In the genomic region with DNA sequence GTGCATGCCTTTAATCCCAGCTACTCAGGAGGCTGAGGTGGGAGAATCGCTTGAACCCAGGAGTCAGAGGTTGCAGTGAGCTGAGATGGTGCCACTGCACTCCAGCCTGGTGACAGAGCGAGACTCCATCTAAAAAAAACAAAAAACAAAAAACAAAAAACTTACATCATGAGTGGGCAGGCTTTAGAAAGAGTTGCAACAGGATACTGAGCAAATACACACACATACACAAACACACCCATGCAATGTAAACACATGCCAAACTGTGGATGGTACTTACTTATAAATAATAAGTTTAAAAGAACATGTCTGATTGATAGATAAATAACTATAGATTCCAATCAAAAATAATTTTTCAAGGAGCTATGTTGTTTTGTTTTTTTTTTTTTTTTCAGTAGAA, we compare ENCODE assay signal across 7 cellular contexts.
DNase-seq lines count a peak whose midpoint lies in the region; TF ChIP-seq lines count a peak whose summit lies in the region.
"Not testable (repeated sequence)": the region's sequence is repeated elsewhere in the genome, so short reads cannot be mapped to it uniquely, and the experiment has no call there.

No MANE protein-coding gene starts in this region.

- H3K4me2 ChIP-seq in fibroblast of lung (ENCODE audit: extremely low read depth, insufficient read depth, low read length): not testable (repeated sequence)
- H3K4me2 ChIP-seq in osteoblast (ENCODE audit: insufficient read depth, low read length): peak overlapping the region; percentile 30

- not testable (repeated sequence) for H3K36me3 Mint-ChIP-seq in chondrocyte (ENCODE audit: low read depth)

- CTCF ChIA-PET in HEK293 (lab: Yijun Ruan, JAX): interaction anchor here (0.7 to 1.4 kb wide), 5 partner anchors 7 to 178 kb away, joined by 3 to 5 read pairs (median 3); no protein-coding TSS in a partner anchor

- H3K4me3 Mint-ChIP-seq in chondrocyte (ENCODE audit: unreplicated experiment): not testable (repeated sequence)

- POLR2A ChIA-PET in HEK293 (lab: Yijun Ruan, JAX): interaction anchor here (1.8 kb wide), 1 partner anchor 9 kb away, joined by 5 read pairs; no protein-coding TSS in a partner anchor

- not testable (repeated sequence) for DNase-seq in AG09309 (ENCODE audit: low read depth); SJSA1 (ENCODE audit: low read depth in 1 of 2, low spot score in 2 of 2); chondrocyte (ENCODE audit: low spot score); fibroblast of lung (ENCODE audit: low read depth in 2 of 2); osteoblast (ENCODE audit: insufficient read length, low spot score, missing footprints)
- peak; percentile 32 for DNase-seq in NCI-H345 (lab: John Stamatoyannopoulos, UW)

- H4K20me1 ChIP-seq in fibroblast of lung (ENCODE audit: control insufficient read depth, extremely low read depth, insufficient read depth, low read length); osteoblast (ENCODE audit: insufficient read depth, low read length): not testable (repeated sequence)

- not testable (repeated sequence) for H3K9me3 Mint-ChIP-seq in chondrocyte (ENCODE audit: low read depth)

- not testable (repeated sequence) for H3K9me3 ChIP-seq in HEK293 (ENCODE audit: control insufficient read depth, insufficient read depth, low read depth, low read length); SJSA1 (replicated peaks); fibroblast of lung (ENCODE audit: control insufficient read depth, insufficient read depth, low read depth, low read length); osteoblast (ENCODE audit: low read depth, low read length)

- H3K79me2 ChIP-seq in fibroblast of lung (ENCODE audit: control insufficient read depth, insufficient read depth, low read length); osteoblast (ENCODE audit: insufficient read depth, low read length): not testable (repeated sequence)

- H3K4me3 ChIP-seq in AG09309 (ENCODE audit: control insufficient read depth, low read depth, low read length): peak overlapping the region; percentile 35
- H3K4me3 ChIP-seq in HEK293 (ENCODE audit: low read depth, low read length); SJSA1; fibroblast of lung (replicated peaks in 1 of 4; ENCODE audit: control extremely low read depth in 1 of 4, insufficient read depth in 1 of 4, low read depth in 3 of 4, low read length in 4 of 4); osteoblast (ENCODE audit: insufficient read depth, low read length): not testable (repeated sequence)

- not testable (repeated sequence) for TF ChIP-seq CTCF in AG09309 (IDR thresholded peaks at IDR 0.05; ENCODE audit: control insufficient read depth, insufficient read depth, low read depth, low read length, missing control alignments); HEK293 (tag by site-specific recombination; IDR thresholded peaks at IDR 0.05); chondrocyte (IDR thresholded peaks at IDR 0.05); fibroblast of lung (conservative IDR thresholded peaks at IDR 0.05 in 1 of 2, IDR thresholded peaks at IDR 0.05 in 1 of 2; ENCODE audit: low read depth in 1 of 2, low read length in 2 of 2); osteoblast (IDR thresholded peaks at IDR 0.05; ENCODE audit: extremely low read depth, low read depth, low read length)

- H3K27me3 ChIP-seq in SJSA1 (replicated peaks); fibroblast of lung (ENCODE audit: control insufficient read depth, insufficient read depth, low read length); osteoblast (ENCODE audit: insufficient read depth, low read length): not testable (repeated sequence)

- H3K27ac ChIP-seq in HEK293 (ENCODE audit: extremely low read depth, low read depth, low read length): not testable (repeated sequence)
- peak overlapping the region; percentile 86 for H3K27ac ChIP-seq in SJSA1
- peak overlapping the region; percentile 78 for H3K27ac ChIP-seq in fibroblast of lung (ENCODE audit: insufficient read depth, low read length)
- peak overlapping the region; percentile 84 for H3K27ac ChIP-seq in osteoblast (ENCODE audit: low read depth, low read length)

- peaks cover 56% of the 10 kb centered on the region for H3K4me1 Mint-ChIP-seq in chondrocyte (ENCODE audit: low read depth)

- not testable (repeated sequence) for H3K4me1 ChIP-seq in HEK293 (ENCODE audit: control insufficient read depth, insufficient read depth, low read length); fibroblast of lung (ENCODE audit: control insufficient read depth, extremely low read depth, insufficient read depth, low read length)
- H3K4me1 ChIP-seq in SJSA1 (replicated peaks): peaks cover 21% of the 10 kb centered on the region
- peaks cover 37% of the 10 kb centered on the region for H3K4me1 ChIP-seq in osteoblast (ENCODE audit: insufficient read depth, low read length)

- peak overlapping the region; percentile 92 for H3K27ac Mint-ChIP-seq in chondrocyte (ENCODE audit: unreplicated experiment)

- H3K9ac ChIP-seq in fibroblast of lung (ENCODE audit: insufficient read depth, low read length): not testable (repeated sequence)

- H2AFZ ChIP-seq in fibroblast of lung (ENCODE audit: low read length); osteoblast (ENCODE audit: low read length): not testable (repeated sequence)

- not testable (repeated sequence) for H3K27me3 Mint-ChIP-seq in chondrocyte (ENCODE audit: low read depth)

- H3K36me3 ChIP-seq in HEK293 (ENCODE audit: control insufficient read depth in 2 of 2, insufficient read depth in 1 of 2, low read length in 2 of 2); SJSA1; fibroblast of lung (ENCODE audit: control insufficient read depth, insufficient read depth, low read length): not testable (repeated sequence)
- H3K36me3 ChIP-seq in osteoblast (ENCODE audit: insufficient read depth, low read length): peaks cover 11% of the 10 kb centered on the region

TF ChIP-seq in HEK293, 187 proteins besides CTCF, POLR2A, EP300 and RAD21:
- TF ChIP-seq ZFHX2 (tag by site-specific recombination; conservative IDR thresholded peaks at IDR 0.05) (peak; percentile 50; the same call in 1 of the 2 replicates), KLF1 (tag by site-specific recombination; IDR thresholded peaks at IDR 0.05) (peak; percentile 32; the same call in 1 of the 2 replicates)
- TF ChIP-seq, protein P1, sequence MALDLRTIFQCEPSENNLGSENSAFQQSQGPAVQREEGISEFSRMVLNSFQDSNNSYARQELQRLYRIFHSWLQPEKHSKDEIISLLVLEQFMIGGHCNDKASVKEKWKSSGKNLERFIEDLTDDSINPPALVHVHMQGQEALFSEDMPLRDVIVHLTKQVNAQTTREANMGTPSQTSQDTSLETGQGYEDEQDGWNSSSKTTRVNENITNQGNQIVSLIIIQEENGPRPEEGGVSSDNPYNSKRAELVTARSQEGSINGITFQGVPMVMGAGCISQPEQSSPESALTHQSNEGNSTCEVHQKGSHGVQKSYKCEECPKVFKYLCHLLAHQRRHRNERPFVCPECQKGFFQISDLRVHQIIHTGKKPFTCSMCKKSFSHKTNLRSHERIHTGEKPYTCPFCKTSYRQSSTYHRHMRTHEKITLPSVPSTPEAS (tag by site-specific recombination; IDR thresholded peaks at IDR 0.05): peak; percentile 26; the same call in 1 of the 2 replicates
